In the genomic region with DNA sequence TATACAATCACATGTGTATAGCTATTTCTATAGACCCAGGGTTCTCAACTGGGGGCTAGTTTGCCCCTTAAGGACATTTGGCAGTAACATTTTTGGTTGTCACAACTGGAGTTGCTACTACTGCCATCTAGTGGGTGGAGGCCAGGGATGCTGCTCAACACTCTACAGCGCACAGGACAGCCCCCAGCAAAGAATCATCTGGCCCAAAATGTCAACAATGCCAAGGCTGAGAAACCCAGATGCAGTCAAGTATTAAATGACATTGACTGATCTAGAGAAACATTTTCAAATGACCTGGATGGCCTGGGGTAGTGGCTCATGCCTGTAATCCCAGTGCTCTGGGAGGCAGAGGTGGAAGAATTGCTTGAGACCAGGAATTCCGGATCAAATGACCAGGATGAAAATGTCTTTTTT, we compare ENCODE assay signal across 8 cellular contexts.
A peak's percentile ranks its signal among the peaks of the same experiment; 100 is the strongest.
DNase-seq lines count a peak whose midpoint lies in the region; ATAC-seq and TF ChIP-seq lines count a peak whose summit lies in the region.

No MANE protein-coding gene starts in this region.

- DNase-seq in AML-193 (lab: John Stamatoyannopoulos, UW) (peak; percentile 41 to 52), HK-2 (ENCODE audit: unreplicated experiment) (peak; percentile 76), iris pigment epithelial cell (ENCODE audit: low read depth) (peak; percentile 36)
- DNase-seq in activated naive CD4-positive, alpha-beta T cell treated with anti-CD3 and anti-CD28 coated beads, Interleukin-2, amount 50 U/mL, for 16 hours, result peak; percentile 75
- DNase-seq in stimulated activated CD8-positive, alpha-beta memory T cell treated with anti-CD3 and anti-CD28 coated beads, Interleukin-12 subunit alpha, Interleukin-12 subunit beta, amount 100 ng/mL, for 4 hours (ENCODE audit: low read depth), result peak; percentile 30

- ATAC-seq in GM18861 (IDR thresholded peaks at IDR 0.05; ENCODE audit: unreplicated experiment) (peak; percentile 70), SK-N-SH treated with all-trans-retinoic acid at 6 μM for 48 hours (peak; percentile 27), GM21529 (IDR thresholded peaks at IDR 0.05; ENCODE audit: unreplicated experiment) (no peak)

TF ChIP-seq in SK-N-SH treated with all-trans-retinoic acid at 6 μM for 48 hours, 23 proteins besides CTCF, POLR2A, EP300 and RAD21:
- TF ChIP-seq TCF4 (CRISPR knock-in tag; IDR thresholded peaks at IDR 0.05; ENCODE audit: borderline replicate concordance), result no peak
- no peak for TF ChIP-seq ZC3H10 (CRISPR knock-in tag; IDR thresholded peaks at IDR 0.05)
- no peak for TF ChIP-seq TOX (CRISPR knock-in tag; IDR thresholded peaks at IDR 0.05; ENCODE audit: borderline replicate concordance)
- TF ChIP-seq, protein P1, sequence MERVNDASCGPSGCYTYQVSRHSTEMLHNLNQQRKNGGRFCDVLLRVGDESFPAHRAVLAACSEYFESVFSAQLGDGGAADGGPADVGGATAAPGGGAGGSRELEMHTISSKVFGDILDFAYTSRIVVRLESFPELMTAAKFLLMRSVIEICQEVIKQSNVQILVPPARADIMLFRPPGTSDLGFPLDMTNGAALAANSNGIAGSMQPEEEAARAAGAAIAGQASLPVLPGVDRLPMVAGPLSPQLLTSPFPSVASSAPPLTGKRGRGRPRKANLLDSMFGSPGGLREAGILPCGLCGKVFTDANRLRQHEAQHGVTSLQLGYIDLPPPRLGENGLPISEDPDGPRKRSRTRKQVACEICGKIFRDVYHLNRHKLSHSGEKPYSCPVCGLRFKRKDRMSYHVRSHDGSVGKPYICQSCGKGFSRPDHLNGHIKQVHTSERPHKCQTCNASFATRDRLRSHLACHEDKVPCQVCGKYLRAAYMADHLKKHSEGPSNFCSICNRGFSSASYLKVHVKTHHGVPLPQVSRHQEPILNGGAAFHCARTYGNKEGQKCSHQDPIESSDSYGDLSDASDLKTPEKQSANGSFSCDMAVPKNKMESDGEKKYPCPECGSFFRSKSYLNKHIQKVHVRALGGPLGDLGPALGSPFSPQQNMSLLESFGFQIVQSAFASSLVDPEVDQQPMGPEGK (CRISPR knock-in tag; IDR thresholded peaks at IDR 0.05; ENCODE audit: borderline replicate concordance), result no peak
- TF ChIP-seq ISL1 (CRISPR knock-in tag; IDR thresholded peaks at IDR 0.05), result no peak
- TF ChIP-seq ESRRG (CRISPR knock-in tag; IDR thresholded peaks at IDR 0.05), result no peak
- TF ChIP-seq, protein P2, sequence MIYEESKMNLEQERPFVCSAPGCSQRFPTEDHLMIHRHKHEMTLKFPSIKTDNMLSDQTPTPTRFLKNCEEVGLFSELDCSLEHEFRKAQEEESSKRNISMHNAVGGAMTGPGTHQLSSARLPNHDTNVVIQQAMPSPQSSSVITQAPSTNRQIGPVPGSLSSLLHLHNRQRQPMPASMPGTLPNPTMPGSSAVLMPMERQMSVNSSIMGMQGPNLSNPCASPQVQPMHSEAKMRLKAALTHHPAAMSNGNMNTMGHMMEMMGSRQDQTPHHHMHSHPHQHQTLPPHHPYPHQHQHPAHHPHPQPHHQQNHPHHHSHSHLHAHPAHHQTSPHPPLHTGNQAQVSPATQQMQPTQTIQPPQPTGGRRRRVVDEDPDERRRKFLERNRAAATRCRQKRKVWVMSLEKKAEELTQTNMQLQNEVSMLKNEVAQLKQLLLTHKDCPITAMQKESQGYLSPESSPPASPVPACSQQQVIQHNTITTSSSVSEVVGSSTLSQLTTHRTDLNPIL (CRISPR knock-in tag; IDR thresholded peaks at IDR 0.05; ENCODE audit: low read depth), result no peak
- TF ChIP-seq, protein P3, sequence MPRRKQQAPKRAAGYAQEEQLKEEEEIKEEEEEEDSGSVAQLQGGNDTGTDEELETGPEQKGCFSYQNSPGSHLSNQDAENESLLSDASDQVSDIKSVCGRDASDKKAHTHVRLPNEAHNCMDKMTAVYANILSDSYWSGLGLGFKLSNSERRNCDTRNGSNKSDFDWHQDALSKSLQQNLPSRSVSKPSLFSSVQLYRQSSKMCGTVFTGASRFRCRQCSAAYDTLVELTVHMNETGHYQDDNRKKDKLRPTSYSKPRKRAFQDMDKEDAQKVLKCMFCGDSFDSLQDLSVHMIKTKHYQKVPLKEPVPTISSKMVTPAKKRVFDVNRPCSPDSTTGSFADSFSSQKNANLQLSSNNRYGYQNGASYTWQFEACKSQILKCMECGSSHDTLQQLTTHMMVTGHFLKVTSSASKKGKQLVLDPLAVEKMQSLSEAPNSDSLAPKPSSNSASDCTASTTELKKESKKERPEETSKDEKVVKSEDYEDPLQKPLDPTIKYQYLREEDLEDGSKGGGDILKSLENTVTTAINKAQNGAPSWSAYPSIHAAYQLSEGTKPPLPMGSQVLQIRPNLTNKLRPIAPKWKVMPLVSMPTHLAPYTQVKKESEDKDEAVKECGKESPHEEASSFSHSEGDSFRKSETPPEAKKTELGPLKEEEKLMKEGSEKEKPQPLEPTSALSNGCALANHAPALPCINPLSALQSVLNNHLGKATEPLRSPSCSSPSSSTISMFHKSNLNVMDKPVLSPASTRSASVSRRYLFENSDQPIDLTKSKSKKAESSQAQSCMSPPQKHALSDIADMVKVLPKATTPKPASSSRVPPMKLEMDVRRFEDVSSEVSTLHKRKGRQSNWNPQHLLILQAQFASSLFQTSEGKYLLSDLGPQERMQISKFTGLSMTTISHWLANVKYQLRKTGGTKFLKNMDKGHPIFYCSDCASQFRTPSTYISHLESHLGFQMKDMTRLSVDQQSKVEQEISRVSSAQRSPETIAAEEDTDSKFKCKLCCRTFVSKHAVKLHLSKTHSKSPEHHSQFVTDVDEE (CRISPR knock-in tag; IDR thresholded peaks at IDR 0.05), result no peak
- no peak for TF ChIP-seq ZNF70 (CRISPR knock-in tag; IDR thresholded peaks at IDR 0.05)
- no peak for TF ChIP-seq BACH2 (CRISPR knock-in tag; IDR thresholded peaks at IDR 0.05; ENCODE audit: borderline replicate concordance)
- TF ChIP-seq, protein P4, sequence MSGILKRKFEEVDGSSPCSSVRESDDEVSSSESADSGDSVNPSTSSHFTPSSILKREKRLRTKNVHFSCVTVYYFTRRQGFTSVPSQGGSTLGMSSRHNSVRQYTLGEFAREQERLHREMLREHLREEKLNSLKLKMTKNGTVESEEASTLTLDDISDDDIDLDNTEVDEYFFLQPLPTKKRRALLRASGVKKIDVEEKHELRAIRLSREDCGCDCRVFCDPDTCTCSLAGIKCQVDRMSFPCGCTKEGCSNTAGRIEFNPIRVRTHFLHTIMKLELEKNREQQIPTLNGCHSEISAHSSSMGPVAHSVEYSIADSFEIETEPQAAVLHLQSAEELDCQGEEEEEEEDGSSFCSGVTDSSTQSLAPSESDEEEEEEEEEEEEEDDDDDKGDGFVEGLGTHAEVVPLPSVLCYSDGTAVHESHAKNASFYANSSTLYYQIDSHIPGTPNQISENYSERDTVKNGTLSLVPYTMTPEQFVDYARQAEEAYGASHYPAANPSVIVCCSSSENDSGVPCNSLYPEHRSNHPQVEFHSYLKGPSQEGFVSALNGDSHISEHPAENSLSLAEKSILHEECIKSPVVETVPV (CRISPR knock-in tag; IDR thresholded peaks at IDR 0.05), result no peak
- no peak for TF ChIP-seq RARB (CRISPR knock-in tag; IDR thresholded peaks at IDR 0.05)
TF ChIP-seq in SK-N-SH treated with all-trans-retinoic acid at 6 μM for 48 hours: peak in this region for 0.
